Comparison of ENCODE assay signal across 8 cellular contexts in genomic region chr9:115944166-115944948, GRCh38.
DNase-seq lines count a peak whose midpoint lies in the region; ATAC-seq, FAIRE-seq and TF ChIP-seq lines count a peak whose summit lies in the region.

No MANE protein-coding gene starts in this region.

- H3K9me1 ChIP-seq in keratinocyte (ENCODE audit: control insufficient read depth, extremely low read depth, insufficient read depth, low read length) = no peaks in the 10 kb centered on the region

- H3K79me2 ChIP-seq in keratinocyte (ENCODE audit: control insufficient read depth, insufficient read depth, low read length) = no peaks in the 10 kb centered on the region

- no peaks in the 10 kb centered on the region for H4K20me1 ChIP-seq in keratinocyte (ENCODE audit: control insufficient read depth, extremely low read depth, insufficient read depth, low read length)

- peak; percentile 59 for DNase-seq in HT1080 (ENCODE audit: low read depth)
- DNase-seq in astrocyte of the spinal cord (ENCODE audit: low read depth, low spot score) = peak; percentile 97
- DNase-seq in keratinocyte (ENCODE audit: low read depth, low spot score) = peak; percentile 71
- DNase-seq in COR-L47 (lab: John Stamatoyannopoulos, UW) = no peak
- DNase-seq in activated T-cell treated with anti-CD3 and anti-CD28 coated beads for 4 hours = no peak
- DNase-seq in activated CD8-positive, alpha-beta memory T cell treated with anti-CD3 and anti-CD28 coated beads for 24 hours = no peak

- H3K4me1 ChIP-seq in keratinocyte (ENCODE audit: control insufficient read depth, extremely low read depth, insufficient read depth, low read length) (peaks cover 37% of the 10 kb centered on the region), stomach smooth muscle (ENCODE audit: control insufficient read depth, insufficient read depth, low read length) (no peaks in the 10 kb centered on the region)

- ATAC-seq in GM18502 (IDR thresholded peaks at IDR 0.05; ENCODE audit: poor library complexity, unreplicated experiment) = no peak

- H3K27ac ChIP-seq in keratinocyte (ENCODE audit: control insufficient read depth, insufficient read depth, low read length) (peak overlapping the region; percentile 28), stomach smooth muscle (ENCODE audit: low read length) (peak overlapping the region; percentile 12)

- TF ChIP-seq CTCF in astrocyte of the spinal cord (IDR thresholded peaks at IDR 0.05; ENCODE audit: low read depth, low read length) = no peak
- no peak for TF ChIP-seq CTCF in keratinocyte (optimal IDR thresholded peaks at IDR 0.05 in 1 of 3, IDR thresholded peaks at IDR 0.05 in 1 of 3, conservative IDR thresholded peaks at IDR 0.05 in 1 of 3; ENCODE audit: extremely low read depth in 1 of 3, insufficient read depth in 2 of 3, low read length in 3 of 3)

- in situ Hi-C loops in astrocyte of the spinal cord (cut with HindIII; ENCODE audit: low sequenced_read_pairs) = no loop called here

- peak overlapping the region; percentile 3 for H3K4me2 ChIP-seq in keratinocyte (ENCODE audit: control insufficient read depth, extremely low read depth, insufficient read depth, low read depth, low read length)

- H3K9ac ChIP-seq in keratinocyte (ENCODE audit: control insufficient read depth, extremely low read depth, insufficient read depth, low read length) (no peak overlapping the region), stomach smooth muscle (ENCODE audit: low read length in 2 of 2) (no peak overlapping the region)

- H3K9me3 ChIP-seq in keratinocyte (ENCODE audit: control insufficient read depth, low read depth, low read length) = no peaks in the 10 kb centered on the region
- H3K9me3 ChIP-seq in stomach smooth muscle (ENCODE audit: control insufficient read depth in 2 of 2, low read length in 2 of 2) = no peaks in the 10 kb centered on the region

- FAIRE-seq in keratinocyte (lab: Jason Lieb, UNC) = peak; percentile 97

- H3K36me3 ChIP-seq in keratinocyte (ENCODE audit: control insufficient read depth in 2 of 2, extremely low read depth in 1 of 2, insufficient read depth in 2 of 2, low read length in 2 of 2) = no peaks in the 10 kb centered on the region
- H3K36me3 ChIP-seq in stomach smooth muscle (ENCODE audit: control insufficient read depth in 2 of 2, insufficient read depth in 2 of 2, low read length in 2 of 2) = no peaks in the 10 kb centered on the region

- H2AFZ ChIP-seq in keratinocyte (ENCODE audit: control insufficient read depth, low read length) = no peak overlapping the region

- dilution Hi-C loops in keratinocyte (cut with MboI; ENCODE audit: extremely low pct_ligation_motif_present, low sequenced_read_pairs) = no loop called here

- no peak overlapping the region for H3K4me3 ChIP-seq in astrocyte of the spinal cord (ENCODE audit: low read depth, low read length)
- H3K4me3 ChIP-seq in keratinocyte (ENCODE audit: control insufficient read depth in 2 of 3, extremely low read depth in 1 of 3, insufficient read depth in 2 of 3, low read depth in 1 of 3, low read length in 3 of 3) = no peak overlapping the region
- H3K4me3 ChIP-seq in stomach smooth muscle (ENCODE audit: low read length in 2 of 2) = peak overlapping the region in 1 of 2 donors; percentile 9

- no peaks in the 10 kb centered on the region for H3K27me3 ChIP-seq in keratinocyte (ENCODE audit: control insufficient read depth, extremely low read depth, insufficient read depth, low read length)
- H3K27me3 ChIP-seq in stomach smooth muscle (ENCODE audit: control insufficient read depth in 1 of 2, insufficient read depth in 2 of 2, low read length in 2 of 2) = no peaks in the 10 kb centered on the region

Comparison
In these comparisons a context has a peak if more than half of its experiments do, and no peak if none do; other contexts are left out.
1. DNase-seq: peak in HT1080 (single experiment), astrocyte of the spinal cord (single experiment) and keratinocyte (single experiment); none in COR-L47 (single experiment), activated T-cell treated with anti-CD3 and anti-CD28 coated beads for 4 hours (single experiment) and activated CD8-positive, alpha-beta memory T cell treated with anti-CD3 and anti-CD28 coated beads for 24 hours (single experiment).